ENCODE assay signal across 21 cellular contexts in the genomic region with DNA sequence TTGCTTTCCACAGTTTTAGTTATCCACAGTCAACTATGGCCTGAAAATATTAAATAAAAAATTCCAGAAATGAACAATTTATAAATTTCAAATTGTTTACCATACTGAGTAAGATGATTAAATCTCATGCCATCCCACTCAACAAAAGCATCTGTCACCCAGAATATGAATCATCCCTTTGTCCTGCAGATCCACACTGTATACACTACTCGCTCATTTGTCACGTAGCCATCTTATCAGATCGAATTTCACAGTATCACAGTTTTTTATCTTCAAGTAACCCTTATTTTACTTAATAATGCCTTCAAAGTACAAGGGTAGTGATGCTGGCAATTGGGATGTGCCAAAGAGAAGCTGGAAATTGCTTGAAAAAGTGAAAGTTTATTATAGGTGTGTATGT.
DNase-seq lines count a peak whose midpoint lies in the region; ATAC-seq and TF ChIP-seq lines count a peak whose summit lies in the region.
"Had no signal": no experiment of that assay in that cellular context is flagged by ENCODE, and none has a peak within 500 bp of the region (broad histone marks: within the 10 kb centered on the region; RNA-seq: fewer than 3 reads in every experiment).

No MANE protein-coding gene starts in this region.

- TF ChIP-seq CTCF in MCF 10A (IDR thresholded peaks at IDR 0.05; ENCODE audit: unreplicated experiment) = no peak
- no peak for TF ChIP-seq CTCF in breast epithelium (IDR thresholded peaks at IDR 0.05)
- TF ChIP-seq CTCF in spleen (IDR thresholded peaks at IDR 0.05 in 8 of 11, conservative IDR thresholded peaks at IDR 0.05 in 3 of 11) = no peak
- no peak for TF ChIP-seq CTCF in GM20000 (IDR thresholded peaks at IDR 0.05; ENCODE audit: extremely low read depth, missing control alignments)

- CTCF ChIA-PET in MCF 10A (lab: Yijun Ruan, JAX) = no interaction called here

- DNase-seq in MCF 10A (ENCODE audit: unreplicated experiment) = peak; percentile 11
- DNase-seq in breast epithelium (ENCODE audit: low spot score in 2 of 2) = no peak
- DNase-seq in NCI-H524 treated with DMSO at 0.1 percent for 48 hours (lab: John Stamatoyannopoulos, UW) = peak; percentile 22
- DNase-seq in SHP77 treated with DMSO at 0.1 percent for 48 hours (lab: John Stamatoyannopoulos, UW) = peak; percentile 36
- DNase-seq in spleen = no peak
- DNase-seq in middle frontal gyrus (ENCODE audit: extremely low spot score, low spot score) = no peak
- DNase-seq in GM20000 (ENCODE audit: low spot score) = no peak
- DNase-seq in left cardiac atrium = no peak
- DNase-seq: DND-41, GOT3, HCEC 1CT, KG1, MV-4-11, NCI-H1105 treated with DMSO at 0.1 percent for 48 hours, NCI-H1694 treated with DMSO at 0.1 percent for 48 hours, RPMI8226, SIG-M5, T-cell had no signal

- 78 to 90% (median 85%) methylated on average over 3 of the region's 3 CpGs for WGBS in spleen, 5 donors

- no peak overlapping the region for H3K4me3 Mint-ChIP-seq in MCF 10A (ENCODE audit: unreplicated experiment)
- H3K4me3 Mint-ChIP-seq: B cell, CD14-positive monocyte, T-cell had no signal

- H3K27me3 ChIP-seq in breast epithelium = no peaks in the 10 kb centered on the region
- H3K27me3 ChIP-seq in spleen (replicated peaks in 1 of 7) = no peaks in the 10 kb centered on the region

- H3K4me1 ChIP-seq in breast epithelium (no peaks in the 10 kb centered on the region), spleen (no peaks in the 10 kb centered on the region)

- no TSS peak for BruUV-seq in MCF 10A (replicated peaks; lab: Mats Ljungman, UMichigan)

- intact Hi-C loops in MCF 10A (cut with micrococcal nuclease) = no loop called here
- intact Hi-C loops in breast epithelium (cut with DNase I; ENCODE audit: low total_unique reads) = no loop called here
- intact Hi-C loops in spleen (cut with DNase I; ENCODE audit: low total_unique reads) = no loop called here
- intact Hi-C loops in left cardiac atrium (cut with DNase I) = no loop called here

- TF ChIP-seq POLR2A in breast epithelium (IDR thresholded peaks at IDR 0.05) (no peak), spleen (IDR thresholded peaks at IDR 0.05) (no peak)

- POLR2A ChIA-PET in MCF 10A (lab: Yijun Ruan, JAX) = no interaction called here

- H3K36me3 Mint-ChIP-seq in MCF 10A (ENCODE audit: insufficient read depth, unreplicated experiment) = no peaks in the 10 kb centered on the region
- H3K36me3 Mint-ChIP-seq: CD14-positive monocyte, T-cell had no signal

- H3K27ac ChIP-seq in breast epithelium (no peak overlapping the region), spleen (no peak overlapping the region)
- H3K27ac ChIP-seq: HL-60 had no signal

- no peak for ATAC-seq in left cardiac atrium
- ATAC-seq: T-cell had no signal

- H3K9me3 ChIP-seq in breast epithelium = no peaks in the 10 kb centered on the region
- peaks cover 0 to 13% (median 2%) of the 10 kb centered on the region in 8 donors for H3K9me3 ChIP-seq in spleen

- H3K4me3 ChIP-seq in breast epithelium (no peak overlapping the region), spleen (no peak overlapping the region)

- no peaks in the 10 kb centered on the region for H3K9me3 Mint-ChIP-seq in MCF 10A (ENCODE audit: unreplicated experiment)

- H3K4me1 Mint-ChIP-seq in MCF 10A (ENCODE audit: insufficient read depth, unreplicated experiment) = no peaks in the 10 kb centered on the region
- H3K4me1 Mint-ChIP-seq: B cell, CD14-positive monocyte, T-cell had no signal

- no peak overlapping the region for H3K27ac Mint-ChIP-seq in MCF 10A (ENCODE audit: low read depth, unreplicated experiment)
- H3K27ac Mint-ChIP-seq: B cell, CD14-positive monocyte, T-cell had no signal

- no peaks in the 10 kb centered on the region for H3K27me3 Mint-ChIP-seq in MCF 10A (ENCODE audit: insufficient read depth, unreplicated experiment)
- H3K27me3 Mint-ChIP-seq: B cell, T-cell had no signal

- no peaks in the 10 kb centered on the region for H3K36me3 ChIP-seq in breast epithelium
- no peaks in the 10 kb centered on the region for H3K36me3 ChIP-seq in spleen

Comparison
In these comparisons a context has a peak if more than half of its experiments do, and no peak if none do; other contexts are left out.
1. DNase-seq: peak in MCF 10A (single experiment), NCI-H524 treated with DMSO at 0.1 percent for 48 hours (single experiment) and SHP77 treated with DMSO at 0.1 percent for 48 hours (single experiment); none in breast epithelium (0 of 2), spleen (single experiment), middle frontal gyrus (single experiment), GM20000 (single experiment) and left cardiac atrium (single experiment).